Comparison of ENCODE assay signal across 31 cellular contexts in genomic region chr7:89200758-89201157, GRCh38.
"Had no signal": no experiment of that assay in that cellular context is flagged by ENCODE, and none has a peak within 500 bp of the region (broad histone marks: within the 10 kb centered on the region; RNA-seq: fewer than 3 reads in every experiment).

No MANE protein-coding gene starts in this region.

- H3K4me3 Mint-ChIP-seq: activated naive CD4-positive, alpha-beta T cell treated with anti-CD3 and anti-CD28 coated beads for 36 hours; activated naive CD8-positive, alpha-beta T cell treated with anti-CD3 and anti-CD28 coated beads for 36 hours; activated T-helper 1 cell treated with anti-CD3 and anti-CD28 coated beads, Interleukin-12 subunit alpha, Interleukin-12 subunit beta, Interleukin-2, Interleukin-4 antibody, amounts not matched to agents 30 ng/mL and 10 ng/mL and 1 ng/mL, durations not matched to agents 14 hours and 24 hours and 36 hours; natural killer cell treated with Interleukin-12 subunit alpha and Interleukin-12 subunit beta and Interleukin-15 and Interleukin-18, amount 100 ng/mL, for 72 hours; T-cell; T-helper 2 cell treated with Interferon-gamma antibody and Interleukin-4, amounts not matched to agents 5 μg/mL and 100 μg/mL, for 36 hours had no signal

- H3K9me3 ChIP-seq: adrenal gland, gastroesophageal sphincter, ovary, testis, transverse colon had no signal

- H3K27me3 Mint-ChIP-seq: activated naive CD8-positive, alpha-beta T cell treated with anti-CD3 and anti-CD28 coated beads for 36 hours; natural killer cell treated with Interleukin-12 subunit alpha and Interleukin-12 subunit beta and Interleukin-15 and Interleukin-18, amount 100 ng/mL, for 72 hours; T-cell had no signal

- DNase-seq: activated CD4-positive, alpha-beta T cell treated with anti-CD3 and anti-CD28 coated beads for 48 hours; activated CD4-positive, alpha-beta T cell treated with anti-CD3 and anti-CD28 coated beads, Interleukin-2, amount 50 U/mL, for 48 hours; activated CD8-positive, alpha-beta memory T cell treated with anti-CD3 and anti-CD28 coated beads for 24 hours; activated effector memory CD4-positive, alpha-beta T cell treated with anti-CD3 and anti-CD28 coated beads, Interleukin-2, amount 50 U/mL, for 16 hours; activated naive CD4-positive, alpha-beta T cell treated with anti-CD3 and anti-CD28 coated beads for 36 hours; activated naive CD8-positive, alpha-beta T cell treated with anti-CD3 and anti-CD28 coated beads for 36 hours; adrenal gland; aorta; brain microvascular endothelial cell; hippocampal formation; left cardiac atrium; ovary; stimulated activated CD4-positive, alpha-beta T cell treated with anti-CD3 and anti-CD28 coated beads, Interleukin-12 subunit alpha, Interleukin-12 subunit beta, amount 100 ng/mL, for 4 hours; stimulated activated CD4-positive, alpha-beta T cell treated with anti-CD3 and anti-CD28 coated beads, Interleukin-4, amount 100 ng/mL, for 1 hour; stimulated activated naive CD8-positive, alpha-beta T cell treated with anti-CD3 and anti-CD28 coated beads, Interleukin-15, Interleukin-2, amounts not matched to agents 100 U/mL and 50 U/mL, for 24 hours; T-cell; testis; transverse colon had no signal

- H3K27ac ChIP-seq: adrenal gland, brain microvascular endothelial cell, gastroesophageal sphincter, ovary, skin epidermis, testis, transverse colon, VCaP had no signal

- H3K36me3 Mint-ChIP-seq: activated naive CD8-positive, alpha-beta T cell treated with anti-CD3 and anti-CD28 coated beads for 36 hours; T-cell had no signal

- H3K27me3 ChIP-seq: adrenal gland, brain microvascular endothelial cell, gastroesophageal sphincter, ovary, testis, transverse colon had no signal

- H3K4me3 ChIP-seq: adrenal gland, gastroesophageal sphincter, ovary, skin epidermis, testis, transverse colon had no signal

- FAIRE-seq: endothelial cell of umbilical vein, keratinocyte, TTC549, urothelium cell line had no signal

- H3K9me3 Mint-ChIP-seq: activated naive CD4-positive, alpha-beta T cell treated with anti-CD3 and anti-CD28 coated beads for 36 hours; activated T-helper 1 cell treated with anti-CD3 and anti-CD28 coated beads, Interleukin-12 subunit alpha, Interleukin-12 subunit beta, Interleukin-2, Interleukin-4 antibody, amounts not matched to agents 30 ng/mL and 10 ng/mL and 1 ng/mL, durations not matched to agents 14 hours and 24 hours and 36 hours; T-helper 2 cell treated with Interferon-gamma antibody and Interleukin-4, amounts not matched to agents 5 μg/mL and 100 μg/mL, for 36 hours had no signal

- H3K4me1 Mint-ChIP-seq: activated naive CD8-positive, alpha-beta T cell treated with anti-CD3 and anti-CD28 coated beads for 36 hours had no signal

- H3K27ac Mint-ChIP-seq: activated naive CD4-positive, alpha-beta T cell treated with anti-CD3 and anti-CD28 coated beads for 36 hours; activated naive CD8-positive, alpha-beta T cell treated with anti-CD3 and anti-CD28 coated beads for 36 hours; activated T-helper 1 cell treated with anti-CD3 and anti-CD28 coated beads, Interleukin-12 subunit alpha, Interleukin-12 subunit beta, Interleukin-2, Interleukin-4 antibody, amounts not matched to agents 30 ng/mL and 10 ng/mL and 1 ng/mL, durations not matched to agents 14 hours and 24 hours and 36 hours; natural killer cell treated with Interleukin-12 subunit alpha and Interleukin-12 subunit beta and Interleukin-15 and Interleukin-18, amount 100 ng/mL, for 72 hours; progenitor cell of endocrine pancreas; T-cell; T-helper 2 cell treated with Interferon-gamma antibody and Interleukin-4, amounts not matched to agents 5 μg/mL and 100 μg/mL, for 36 hours had no signal

- ATAC-seq: activated CD4-positive, CD25-positive, alpha-beta regulatory T cell treated with anti-CD3 and anti-CD28 coated beads, Interleukin-2, amount 50 U/mL, for 24 hours; gastroesophageal sphincter; left cardiac atrium; natural killer cell treated with Interleukin-12 subunit alpha and Interleukin-12 subunit beta and Interleukin-15 and Interleukin-18, amount 100 ng/mL, for 72 hours; sciatic nerve; stimulated activated naive CD8-positive, alpha-beta T cell treated with anti-CD3 and anti-CD28 coated beads, Interleukin-15, Interleukin-2, amounts not matched to agents 100 U/mL and 50 U/mL, for 24 hours; T-cell had no signal

- H3K4me1 ChIP-seq: adrenal gland, gastroesophageal sphincter, testis, transverse colon had no signal

- H3K36me3 ChIP-seq: adrenal gland, brain microvascular endothelial cell, gastroesophageal sphincter, ovary, transverse colon had no signal
